Comparison of ENCODE assay signal across 8 cellular contexts in genomic region chr10:45956634-45957033, GRCh38. TPM values are rescaled to one million over a fixed set of nuclear protein-coding genes. Genes with fewer than 3 reads are reported as not detected.
DNase-seq lines count a peak whose midpoint lies in the region; FAIRE-seq and TF ChIP-seq lines count a peak whose summit lies in the region.
"Not testable (repeated sequence)": the region's sequence is repeated elsewhere in the genome, so short reads cannot be mapped to it uniquely, and the experiment has no call there.

No MANE protein-coding gene starts in this region.

- not testable (repeated sequence) for H3K9me3 ChIP-seq in Caco-2; H9 (ENCODE audit: control insufficient read depth, low read depth, low read length); HUES64 (ENCODE audit: insufficient read depth, low read depth, low read length); neural progenitor cell (ENCODE audit: low read depth); small intestine (ENCODE audit: control insufficient read depth, low read depth)

- intact Hi-C loops in Caco-2 (cut with micrococcal nuclease; ENCODE audit: unreplicated experiment): not testable (repeated sequence)

- H4K91ac ChIP-seq in H9 (ENCODE audit: insufficient read length, low read depth, low read length): not testable (repeated sequence)

- POLR2A ChIA-PET in Caco-2 (lab: Charles Lee): not testable (repeated sequence)

- not testable (repeated sequence) for H3K79me2 ChIP-seq in H9 (ENCODE audit: insufficient read depth, low read length); mesendoderm (ENCODE audit: control insufficient read depth, insufficient read depth, low read length); neural progenitor cell (ENCODE audit: low read depth)

- not testable (repeated sequence) for H4K5ac ChIP-seq in H9 (ENCODE audit: insufficient read length, low read depth, low read length); mesendoderm (ENCODE audit: low read length)

- H2BK12ac ChIP-seq in H9 (ENCODE audit: insufficient read length, low read depth, low read length): not testable (repeated sequence)

- not testable (repeated sequence) for H3K4me2 ChIP-seq in H9 (ENCODE audit: insufficient read depth, insufficient read length, low read length); mesendoderm (ENCODE audit: low read length); neural progenitor cell

- not testable (repeated sequence) for H3K4me3 ChIP-seq in Caco-2 (ENCODE audit: low read depth, low read length); HUES64 (ENCODE audit: low read length); fibroblast of villous mesenchyme (ENCODE audit: low read depth, low read length); mesendoderm (ENCODE audit: low read length); neural progenitor cell; small intestine (ENCODE audit: low read depth in 1 of 2, low read length in 2 of 2)

- H2AFZ ChIP-seq in H9 (ENCODE audit: low read length); neural progenitor cell (replicated peaks): not testable (repeated sequence)

- H3K23ac ChIP-seq in H9 (ENCODE audit: insufficient read length, low read depth, low read length); mesendoderm (ENCODE audit: low read length): not testable (repeated sequence)

- not testable (repeated sequence) for H2BK20ac ChIP-seq in H9 (ENCODE audit: low read depth, low read length, poor library complexity, severe bottlenecking)

- not testable (repeated sequence) for H3K56ac ChIP-seq in H9 (ENCODE audit: insufficient read length, low read depth, low read length); mesendoderm (ENCODE audit: low read length)

- not testable (repeated sequence) for H3K18ac ChIP-seq in H9 (ENCODE audit: insufficient read length, low read depth, low read length); mesendoderm (ENCODE audit: low read length)

- CTCF ChIA-PET in Caco-2 (lab: Charles Lee): not testable (repeated sequence)

- H3K4me1 ChIP-seq in Caco-2: peaks cover 10% of the 10 kb centered on the region
- H3K4me1 ChIP-seq in H9 (ENCODE audit: insufficient read depth, low read length); HUES64 (ENCODE audit: insufficient read depth, low read length); mesendoderm (ENCODE audit: control insufficient read depth, low read depth, low read length); neural progenitor cell; small intestine (ENCODE audit: control insufficient read depth in 2 of 2, insufficient read depth in 1 of 2, low read depth in 1 of 2, low read length in 1 of 2): not testable (repeated sequence)

- not testable (repeated sequence) for TF ChIP-seq CTCF in Caco-2 (IDR thresholded peaks at IDR 0.05; ENCODE audit: insufficient read depth in 1 of 2, low read depth in 1 of 2, low read length in 1 of 2, severe bottlenecking in 1 of 2, unreplicated experiment in 1 of 2); H9 (conservative IDR thresholded peaks at IDR 0.05); fibroblast of villous mesenchyme (IDR thresholded peaks at IDR 0.05; ENCODE audit: insufficient read depth, low read depth, low read length); neural progenitor cell (IDR thresholded peaks at IDR 0.05)

- not testable (repeated sequence) for H2BK120ac ChIP-seq in H9 (ENCODE audit: low read depth, low read length, poor library complexity, severe bottlenecking); mesendoderm (ENCODE audit: low read depth, low read length)

- not testable (repeated sequence) for H3K9ac ChIP-seq in H9 (ENCODE audit: extremely low read depth, insufficient read length, low read length); mesendoderm (ENCODE audit: low read length); neural progenitor cell
- peak overlapping the region; percentile 40; the same call in 1 of the 2 replicates for H3K9ac ChIP-seq in HUES64 (ENCODE audit: low read depth, low read length)

- BruUV-seq in Caco-2 (replicated peaks; lab: Mats Ljungman, UMichigan): not testable (repeated sequence)

- not testable (repeated sequence) for H3K79me1 ChIP-seq in H9 (ENCODE audit: insufficient read depth, low read depth, low read length, poor library complexity, severe bottlenecking); mesendoderm (ENCODE audit: low read length)

- H3K27ac Mint-ChIP-seq in Caco-2 (ENCODE audit: unreplicated experiment) (peak overlapping the region; percentile 20), H9 (peak overlapping the region in 2 of 3 experiments; percentile 7 to 96; a peak in 3 of 7 replicates)
- H3K27ac Mint-ChIP-seq in neural progenitor cell: not testable (repeated sequence)

- H3K36me3 Mint-ChIP-seq in Caco-2 (ENCODE audit: insufficient read depth, unreplicated experiment) (peaks cover 14% of the 10 kb centered on the region), H9 (ENCODE audit: insufficient read depth in 1 of 3, low read depth in 3 of 3) (peaks cover 0 to 24% (median 0%) of the 10 kb centered on the region in 3 experiments; a peak in 3 of 7 replicates)
- H3K36me3 Mint-ChIP-seq in neural progenitor cell: not testable (repeated sequence)

- H3K4me1 Mint-ChIP-seq in Caco-2 (ENCODE audit: low read depth, unreplicated experiment) (peaks cover 22% of the 10 kb centered on the region), H9 (peaks cover 14 to 25% of the 10 kb centered on the region in 2 experiments)
- H3K4me1 Mint-ChIP-seq in neural progenitor cell: not testable (repeated sequence)

- H3K27me3 ChIP-seq in Caco-2 (replicated peaks; ENCODE audit: control insufficient read depth, insufficient read depth, low read length); H9 (ENCODE audit: insufficient read depth, low read length); HUES64 (ENCODE audit: insufficient read depth, low read length); mesendoderm (ENCODE audit: insufficient read depth, low read length, poor library complexity); neural progenitor cell; small intestine (ENCODE audit: control insufficient read depth in 2 of 2, insufficient read depth in 2 of 2, low read length in 2 of 2): not testable (repeated sequence)

- not testable (repeated sequence) for H3K9me3 Mint-ChIP-seq in Caco-2 (ENCODE audit: unreplicated experiment); H9; neural progenitor cell

- H4K8ac ChIP-seq in H9 (replicated peaks; ENCODE audit: insufficient read length, low read depth, low read length); mesendoderm (ENCODE audit: low read depth, low read length): not testable (repeated sequence)

- not testable (repeated sequence) for H3K14ac ChIP-seq in H9 (ENCODE audit: insufficient read depth, low read length)

- not testable (repeated sequence) for H2BK5ac ChIP-seq in H9 (ENCODE audit: insufficient read length, low read length); mesendoderm (ENCODE audit: low read length)

- H3K4me3 Mint-ChIP-seq in Caco-2 (ENCODE audit: unreplicated experiment): peak overlapping the region; percentile 20
- not testable (repeated sequence) for H3K4me3 Mint-ChIP-seq in H9, neural progenitor cell

- H3K36me3 ChIP-seq in Caco-2 (ENCODE audit: control insufficient read depth, insufficient read depth, low read length); mesendoderm (ENCODE audit: control insufficient read depth, insufficient read depth, low read length); neural progenitor cell; small intestine (ENCODE audit: control insufficient read depth in 2 of 2, insufficient read depth in 2 of 2, low read length in 2 of 2): not testable (repeated sequence)
- peaks cover 12% of the 10 kb centered on the region for H3K36me3 ChIP-seq in HUES64 (ENCODE audit: insufficient read depth, low read length)

- not testable (repeated sequence) for H4K20me1 ChIP-seq in H9 (ENCODE audit: control insufficient read depth, insufficient read depth, insufficient read length); neural progenitor cell (ENCODE audit: low read depth)

- not testable (repeated sequence) for H3K27ac ChIP-seq in H9 (ENCODE audit: insufficient read length, low read depth, low read length); mesendoderm (ENCODE audit: low read depth, low read length); small intestine (ENCODE audit: low read depth in 1 of 2, low read length in 1 of 2)
- H3K27ac ChIP-seq in HUES64 (ENCODE audit: low read depth, low read length) (peak overlapping the region; percentile 64; the same call in 1 of the 2 replicates), neural progenitor cell (peak overlapping the region; percentile 58)

- H3K23me2 ChIP-seq in H9 (ENCODE audit: insufficient read length, low read depth, low read length, poor library complexity, severe bottlenecking): not testable (repeated sequence)

- not testable (repeated sequence) for FAIRE-seq in small intestine (lab: Jason Lieb, UNC)

- not testable (repeated sequence) for H3F3A ChIP-seq in neural progenitor cell (ENCODE audit: low read depth)

- H2BK15ac ChIP-seq in H9 (ENCODE audit: low read depth, low read length); mesendoderm (replicated peaks; ENCODE audit: low read depth): not testable (repeated sequence)

- no CpG with 5 or more reads among the region's 6 CpGs for WGBS in H9 (ENCODE audit: extremely low coverage, insufficient read length, low lambda C conversion rate)
- WGBS in HUES64: no CpG with 5 or more reads among the region's 6 CpGs
- WGBS in mesendoderm (ENCODE audit: extremely low coverage, insufficient coverage, low lambda C conversion rate): no CpG with 5 or more reads among the region's 6 CpGs
- WGBS in small intestine, 3 donors: 35 to 60% (median 57%) methylated on average over 3 to 5 of the region's 6 CpGs

- DNase-seq in Caco-2 (peak; percentile 20 to 62), astrocyte of the hippocampus (ENCODE audit: low read depth, low spot score) (peak; percentile 16), fibroblast of villous mesenchyme (ENCODE audit: low read depth) (peak; percentile 19), mesendoderm (peak; percentile 53), small intestine (peak; percentile 25)
- DNase-seq in H9; neural progenitor cell (ENCODE audit: low spot score): not testable (repeated sequence)

- H3K4ac ChIP-seq in H9 (ENCODE audit: low read depth, low read length); mesendoderm (ENCODE audit: low read depth, low read length): not testable (repeated sequence)

- H3K27me3 Mint-ChIP-seq in Caco-2 (ENCODE audit: insufficient read depth, unreplicated experiment); H9 (ENCODE audit: low read depth); neural progenitor cell (ENCODE audit: insufficient read depth, low read depth): not testable (repeated sequence)

- not testable (repeated sequence) for H2AK5ac ChIP-seq in H9 (ENCODE audit: insufficient read length, low read length); mesendoderm (ENCODE audit: low read length)

- H3T11ph ChIP-seq in H9 (ENCODE audit: low read length): not testable (repeated sequence)

RNA-seq across cellular contexts. Expression of gene TIMM23, which starts 15.7 kb away (rescaled TPM):
- total RNA-seq in Caco-2 (2022) (141 and 142 TPM in 2 replicates), H9 (2021) (95.9 and 105 TPM in 2 replicates), fibroblast of villous mesenchyme (62.2 and 79.5 TPM in 2 replicates), neural progenitor cell (ENCODE audit: low replicate concordance) (74.1 and 85.4 TPM in 2 replicates)
- 108 TPM for polyA plus RNA-seq in HUES64 (2013, experiment 1 of 2)
- 103 TPM for polyA plus RNA-seq in HUES64 (2013, experiment 2 of 2)
- 139 TPM for polyA plus RNA-seq in mesendoderm (2013, experiment 1 of 2)
- polyA plus RNA-seq in mesendoderm (2013, experiment 2 of 2): 140 TPM
- polyA plus RNA-seq in small intestine: 10 to 100 TPM; 71.9 to 91.0 (median 79.2) TPM
